In the genomic region with DNA sequence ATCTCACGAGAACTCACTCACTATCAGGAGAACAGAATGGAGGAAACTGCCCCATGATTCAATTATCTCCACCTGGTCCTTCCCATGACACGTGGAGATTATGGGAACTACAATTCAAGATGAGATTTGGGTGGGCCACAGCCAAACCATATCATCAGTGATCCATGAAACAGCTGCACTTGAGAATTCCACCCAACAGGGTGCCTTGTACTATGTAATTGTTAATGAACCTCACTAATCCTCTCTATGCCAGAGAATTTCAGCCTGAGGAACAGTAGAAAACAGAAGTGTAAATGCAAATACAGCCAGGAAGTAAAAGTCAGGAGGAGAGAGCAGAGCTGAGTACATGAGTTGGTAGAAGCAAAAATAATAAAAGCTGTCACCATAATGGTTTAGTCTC, we compare ENCODE assay signal across 25 cellular contexts.
"Had no signal": no experiment of that assay in that cellular context is flagged by ENCODE, and none has a peak within 500 bp of the region (broad histone marks: within the 10 kb centered on the region; RNA-seq: fewer than 3 reads in every experiment).

No MANE protein-coding gene starts in this region.

- ATAC-seq: activated CD8-positive, alpha-beta T cell treated with anti-CD3 and anti-CD28 coated beads, Interleukin-2, amount 10 ng/mL, durations not matched to agents 7 days and 5 days; activated naive CD4-positive, alpha-beta T cell treated with anti-CD3 and anti-CD28 coated beads, Interleukin-2, amount 50 U/mL, for 72 hours; effector memory CD8-positive, alpha-beta T cell; esophagus mucosa; left ventricle myocardium superior; natural killer cell; right cardiac atrium had no signal

- H3K36me3 ChIP-seq: ascending aorta, brain microvascular endothelial cell, thoracic aorta, upper lobe of left lung had no signal

- H3K4me1 ChIP-seq: ascending aorta, upper lobe of left lung had no signal

- H3K9me3 ChIP-seq: ascending aorta, thoracic aorta, upper lobe of left lung had no signal

- DNase-seq: activated CD4-positive, alpha-beta T cell treated with anti-CD3 and anti-CD28 coated beads for 1 hour; activated CD4-positive, alpha-beta T cell treated with anti-CD3 and anti-CD28 coated beads, Interleukin-2, amount 50 U/mL, for 1 hour; activated CD8-positive, alpha-beta T cell treated with anti-CD3 and anti-CD28 coated beads, Interleukin-2, amount 10 ng/mL, durations not matched to agents 7 days and 5 days; activated T-cell treated with anti-CD3 and anti-CD28 coated beads, Interleukin-2, amount 50 U/mL, for 1 hour; brain microvascular endothelial cell; central memory CD4-positive, alpha-beta T cell; dorsolateral prefrontal cortex; effector memory CD8-positive, alpha-beta T cell; glutamatergic neuron; hippocampal formation; left ventricle myocardium superior; mammary epithelial cell; midbrain; natural killer cell; right cardiac atrium; stimulated activated CD4-positive, alpha-beta T cell treated with anti-CD3 and anti-CD28 coated beads, Interleukin-4, amount 100 ng/mL, for 24 hours; stimulated activated naive CD4-positive, alpha-beta T cell treated with Interleukin-2 at 50 U/mL for 16 hours; upper lobe of left lung had no signal

- FAIRE-seq: colon, endothelial cell of umbilical vein, frontal cortex had no signal

- H3K4me3 ChIP-seq: ascending aorta, dorsolateral prefrontal cortex, thoracic aorta, upper lobe of left lung had no signal

- H3K27me3 ChIP-seq: ascending aorta, brain microvascular endothelial cell, dorsolateral prefrontal cortex, upper lobe of left lung had no signal

- H3K27ac ChIP-seq: ascending aorta, brain microvascular endothelial cell, dorsolateral prefrontal cortex, thoracic aorta, upper lobe of left lung had no signal
